In genomic region chr14:93950948-93951668, GRCh38 we compare ENCODE assay signal across 33 cellular contexts. TPM values are rescaled to one million over a fixed set of nuclear protein-coding genes. Genes with fewer than 3 reads are reported as not detected.
A peak's percentile ranks its signal among the peaks of the same experiment; 100 is the strongest.
DNase-seq lines count a peak whose midpoint lies in the region; TF ChIP-seq lines count a peak whose summit lies in the region.
"Had no signal": no experiment of that assay in that cellular context is flagged by ENCODE, and none has a peak within 500 bp of the region (broad histone marks: within the 10 kb centered on the region; RNA-seq: fewer than 3 reads in every experiment).

No MANE protein-coding gene starts in this region.

- POLR2A ChIA-PET in A673 (lab: Charles Lee; ENCODE audit: low non-redundant PET): no interaction called here
- POLR2A ChIA-PET in activated CD4-positive, alpha-beta memory T cell treated with anti-CD3 and anti-CD28 coated beads for 36 hours (lab: Charles Lee): interaction anchor here (1.0 to 15.8 kb wide), 4 partner anchors 10 to 50 kb away, joined by 3 to 447 read pairs (median 6); partner anchors contain the start of gene ASB2

- H2AK5ac ChIP-seq in trophoblast cell (ENCODE audit: low read length): no peak overlapping the region

- H3K9ac ChIP-seq in trophoblast cell (ENCODE audit: low read length): no peak overlapping the region

- H3K36me3 Mint-ChIP-seq in activated CD4-positive, alpha-beta T cell treated with anti-CD3 and anti-CD28 coated beads, Interleukin-2, amount 10 ng/mL, durations not matched to agents 24 days and 14 days (ENCODE audit: low read depth): peaks cover 50% of the 10 kb centered on the region
- peaks cover 48% of the 10 kb centered on the region for H3K36me3 Mint-ChIP-seq in activated CD4-positive, alpha-beta memory T cell treated with anti-CD3 and anti-CD28 coated beads for 36 hours
- H3K36me3 Mint-ChIP-seq: T-cell had no signal

- H3K4me3 Mint-ChIP-seq in activated CD4-positive, alpha-beta T cell treated with anti-CD3 and anti-CD28 coated beads, Interleukin-2, amount 10 ng/mL, durations not matched to agents 24 days and 14 days: no peak overlapping the region
- no peak overlapping the region for H3K4me3 Mint-ChIP-seq in activated CD4-positive, alpha-beta memory T cell treated with anti-CD3 and anti-CD28 coated beads for 36 hours
- H3K4me3 Mint-ChIP-seq: activated CD8-positive, alpha-beta T cell treated with anti-CD3 and anti-CD28 coated beads for 36 hours; activated naive CD4-positive, alpha-beta T cell treated with anti-CD3 and anti-CD28 coated beads for 36 hours; IgD-negative memory B cell; nephron progenitor cell; T-cell had no signal

- no peak overlapping the region for H2BK5ac ChIP-seq in trophoblast cell (ENCODE audit: low read depth, low read length, poor library complexity)

- no peaks in the 10 kb centered on the region for H3K27me3 Mint-ChIP-seq in activated CD4-positive, alpha-beta T cell treated with anti-CD3 and anti-CD28 coated beads, Interleukin-2, amount 10 ng/mL, durations not matched to agents 24 days and 14 days
- no peaks in the 10 kb centered on the region for H3K27me3 Mint-ChIP-seq in activated CD4-positive, alpha-beta memory T cell treated with anti-CD3 and anti-CD28 coated beads for 36 hours
- H3K27me3 Mint-ChIP-seq: activated CD8-positive, alpha-beta T cell treated with anti-CD3 and anti-CD28 coated beads for 36 hours; IgD-negative memory B cell; T-cell had no signal

- no peaks in the 10 kb centered on the region for H3K9me3 ChIP-seq in A673 (ENCODE audit: low read depth, low read length, poor library complexity, severe bottlenecking)
- no peaks in the 10 kb centered on the region for H3K9me3 ChIP-seq in ascending aorta
- peaks cover 5% of the 10 kb centered on the region for H3K9me3 ChIP-seq in trophoblast cell (ENCODE audit: insufficient read depth, low read depth, low read length)
- H3K9me3 ChIP-seq: breast epithelium, mucosa of descending colon had no signal

- no peak overlapping the region for H4K91ac ChIP-seq in trophoblast cell (ENCODE audit: low read depth, low read length)

- H3K18ac ChIP-seq in trophoblast cell (ENCODE audit: low read length): no peak overlapping the region

- no peak overlapping the region for H4K8ac ChIP-seq in trophoblast cell (ENCODE audit: low read depth, low read length)

- no peak overlapping the region for H3K4ac ChIP-seq in trophoblast cell (ENCODE audit: low read depth, low read length)

- BruUV-seq in A673 (replicated peaks; lab: Mats Ljungman, UMichigan): no TSS peak

- H3K27ac ChIP-seq in A673 (ENCODE audit: low read depth, low read length, poor library complexity, severe bottlenecking) (no peak overlapping the region), ascending aorta (peak overlapping the region in 1 of 2 donors; percentile 24), trophoblast cell (ENCODE audit: low read depth, low read length) (no peak overlapping the region)
- H3K27ac ChIP-seq: breast epithelium, RWPE1 had no signal

- no peak overlapping the region for H3K14ac ChIP-seq in trophoblast cell (ENCODE audit: low read length)

- intact Hi-C loops in activated CD4-positive, alpha-beta T cell treated with anti-CD3 and anti-CD28 coated beads, Interleukin-2, amount 10 ng/mL, durations not matched to agents 24 days and 14 days (cut with micrococcal nuclease): loop anchor here (1.0 kb wide), 1 partner anchor 12 kb away; no protein-coding TSS in a partner anchor
- intact Hi-C loops in A673 (cut with micrococcal nuclease; ENCODE audit: unreplicated experiment): no loop called here
- intact Hi-C loops in activated CD4-positive, alpha-beta memory T cell treated with anti-CD3 and anti-CD28 coated beads for 36 hours (cut with micrococcal nuclease): loop anchor here (10.0 kb wide), 1 partner anchor 746 kb away; the partner anchor contains the start of genes GON7 and UBR7
- intact Hi-C loops in ascending aorta (cut with DNase I): no loop called here

- no peak overlapping the region for H4K12ac ChIP-seq in trophoblast cell (ENCODE audit: low read depth, low read length)

- no peaks in the 10 kb centered on the region for H3K9me3 Mint-ChIP-seq in activated CD4-positive, alpha-beta T cell treated with anti-CD3 and anti-CD28 coated beads, Interleukin-2, amount 10 ng/mL, durations not matched to agents 24 days and 14 days
- H3K9me3 Mint-ChIP-seq in activated CD4-positive, alpha-beta memory T cell treated with anti-CD3 and anti-CD28 coated beads for 36 hours: no peaks in the 10 kb centered on the region
- H3K9me3 Mint-ChIP-seq: activated CD8-positive, alpha-beta T cell treated with anti-CD3 and anti-CD28 coated beads for 36 hours; activated naive CD4-positive, alpha-beta T cell treated with anti-CD3 and anti-CD28 coated beads for 36 hours; IgD-negative memory B cell; nephron progenitor cell; T-cell had no signal

- H3K27me3 ChIP-seq in A673 (replicated peaks; ENCODE audit: insufficient read depth, low read depth, low read length, poor library complexity) (no peaks in the 10 kb centered on the region), ascending aorta (no peaks in the 10 kb centered on the region), trophoblast cell (ENCODE audit: insufficient read depth, low read length) (no peaks in the 10 kb centered on the region)
- H3K27me3 ChIP-seq: breast epithelium had no signal

- TF ChIP-seq CTCF in A673 (conservative IDR thresholded peaks at IDR 0.05; ENCODE audit: low read depth, low read length) (no peak), fibroblast of mammary gland (conservative IDR thresholded peaks at IDR 0.05; ENCODE audit: control insufficient read depth, insufficient read depth, low read depth, low read length) (no peak), ascending aorta (IDR thresholded peaks at IDR 0.05) (no peak)

- no peak overlapping the region for H3K4me2 ChIP-seq in trophoblast cell (ENCODE audit: low read length)
- H3K4me2 ChIP-seq: smooth muscle cell had no signal

- no peak overlapping the region for H2BK12ac ChIP-seq in trophoblast cell (ENCODE audit: low read length)

- CTCF ChIA-PET in A673 (lab: Charles Lee): no interaction called here
- CTCF ChIA-PET in activated CD4-positive, alpha-beta memory T cell treated with anti-CD3 and anti-CD28 coated beads for 36 hours (lab: Charles Lee): interaction anchor here (1.0 to 19.1 kb wide), 7 partner anchors 11 to 77 kb away, joined by 3 to 318 read pairs (median 5); no protein-coding TSS in a partner anchor

- no peak overlapping the region for H3K23ac ChIP-seq in trophoblast cell (ENCODE audit: low read length)

- no peaks in the 10 kb centered on the region for H3K79me2 ChIP-seq in trophoblast cell (ENCODE audit: control insufficient read depth, insufficient read depth, low read length, poor library complexity)

- no peak overlapping the region for H2BK120ac ChIP-seq in trophoblast cell (ENCODE audit: insufficient read depth, low read length, poor library complexity)

- H3K36me3 ChIP-seq in A673 (ENCODE audit: insufficient read depth, low read length, poor library complexity, severe bottlenecking): no peaks in the 10 kb centered on the region
- H3K36me3 ChIP-seq in ascending aorta: peaks cover 62 to 72% of the 10 kb centered on the region in 2 donors
- no peaks in the 10 kb centered on the region for H3K36me3 ChIP-seq in trophoblast cell (ENCODE audit: control insufficient read depth in 1 of 2, insufficient read depth in 2 of 2, low read length in 2 of 2)
- H3K36me3 ChIP-seq: breast epithelium had no signal

- peaks cover 54% of the 10 kb centered on the region for H3K4me1 Mint-ChIP-seq in activated CD4-positive, alpha-beta T cell treated with anti-CD3 and anti-CD28 coated beads, Interleukin-2, amount 10 ng/mL, durations not matched to agents 24 days and 14 days
- H3K4me1 Mint-ChIP-seq in activated CD4-positive, alpha-beta memory T cell treated with anti-CD3 and anti-CD28 coated beads for 36 hours (ENCODE audit: low read depth): peaks cover 56% of the 10 kb centered on the region

- H3K79me1 ChIP-seq in trophoblast cell (ENCODE audit: low read length): no peaks in the 10 kb centered on the region

- H3K4me1 ChIP-seq in A673 (ENCODE audit: insufficient read depth, low read length, poor library complexity, severe bottlenecking) (no peaks in the 10 kb centered on the region), ascending aorta (peaks cover under 1 to 11% of the 10 kb centered on the region in 2 donors), trophoblast cell (ENCODE audit: control insufficient read depth in 1 of 2, insufficient read depth in 2 of 2, low read length in 2 of 2) (peaks cover 2 to 16% of the 10 kb centered on the region in 2 experiments)
- H3K4me1 ChIP-seq: breast epithelium had no signal

- WGBS in trophoblast cell (ENCODE audit: extremely low coverage, insufficient coverage, insufficient read length): no CpG with 5 or more reads among the region's 20 CpGs

- no peak overlapping the region for H2AFZ ChIP-seq in trophoblast cell (ENCODE audit: insufficient read depth, low read length, poor library complexity)

- DNase-seq in activated CD4-positive, alpha-beta T cell treated with anti-CD3 and anti-CD28 coated beads, Interleukin-2, amount 10 ng/mL, durations not matched to agents 24 days and 14 days: no peak
- DNase-seq in activated CD4-positive, alpha-beta T cell treated with anti-CD3 and anti-CD28 coated beads for 4 hours: no peak
- peak; percentile 33 for DNase-seq in A673 (ENCODE audit: low spot score)
- DNase-seq in activated CD4-positive, alpha-beta memory T cell treated with anti-CD3 and anti-CD28 coated beads for 36 hours: no peak
- peak; percentile 14 for DNase-seq in fibroblast of mammary gland (ENCODE audit: low read depth)
- no peak for DNase-seq in OCI-M2 (lab: John Stamatoyannopoulos, UW; ENCODE audit: unreplicated experiment)
- DNase-seq in ascending aorta (ENCODE audit: low spot score in 2 of 2): no peak
- no peak for DNase-seq in trophoblast cell
- DNase-seq: activated CD4-positive, CD25-positive, alpha-beta regulatory T cell; activated CD8-positive, alpha-beta T cell treated with anti-CD3 and anti-CD28 coated beads for 36 hours; activated naive CD4-positive, alpha-beta T cell treated with anti-CD3 and anti-CD28 coated beads for 36 hours; amygdala; GDM1; hippocampal formation; NCI-H1048; NCI-H2107; NCI-H345; NCI-H774; nephron progenitor cell; stimulated activated naive CD4-positive, alpha-beta T cell treated with Interleukin-2 at 50 U/mL for 16 hours; T-cell had no signal

- no peak overlapping the region for H3K4me3 ChIP-seq in A673 (ENCODE audit: low read depth, low read length, poor library complexity, severe bottlenecking)
- no peak overlapping the region for H3K4me3 ChIP-seq in fibroblast of mammary gland (ENCODE audit: control insufficient read depth, low read depth, low read length)
- H3K4me3 ChIP-seq in ascending aorta: no peak overlapping the region
- H3K4me3 ChIP-seq in trophoblast cell (ENCODE audit: low read depth, low read length): no peak overlapping the region
- H3K4me3 ChIP-seq: breast epithelium, mucosa of descending colon, smooth muscle cell had no signal

- H3K27ac Mint-ChIP-seq in activated CD4-positive, alpha-beta T cell treated with anti-CD3 and anti-CD28 coated beads, Interleukin-2, amount 10 ng/mL, durations not matched to agents 24 days and 14 days: peak overlapping the region; percentile 55
- H3K27ac Mint-ChIP-seq in activated CD4-positive, alpha-beta memory T cell treated with anti-CD3 and anti-CD28 coated beads for 36 hours: peak overlapping the region; percentile 56
- H3K27ac Mint-ChIP-seq: activated CD8-positive, alpha-beta T cell treated with anti-CD3 and anti-CD28 coated beads for 36 hours; activated naive CD4-positive, alpha-beta T cell treated with anti-CD3 and anti-CD28 coated beads for 36 hours; nephron progenitor cell; T-cell had no signal

RNA-seq across cellular contexts. Expression of gene FAM181A, which starts 24.0 kb away (rescaled TPM):
- not detected in 2 replicates for total RNA-seq in activated CD4-positive, alpha-beta T cell treated with anti-CD3 and anti-CD28 coated beads, Interleukin-2, amount 10 ng/mL, durations not matched to agents 24 days and 14 days
- total RNA-seq in A673 (2021) (not detected in 2 replicates), ascending aorta (not detected)
- not detected for total RNA-seq in activated CD4-positive, alpha-beta memory T cell treated with anti-CD3 and anti-CD28 coated beads for 36 hours
- polyA plus RNA-seq in trophoblast cell (2013): 0.04 TPM in 1 of 2 replicates, not detected in the other
- total RNA-seq: A172; activated CD8-positive, alpha-beta T cell treated with anti-CD3 and anti-CD28 coated beads for 36 hours; activated naive CD4-positive, alpha-beta T cell treated with anti-CD3 and anti-CD28 coated beads for 36 hours; breast epithelium; fibroblast of lung; lung microvascular endothelial cell; mucosa of descending colon; osteocyte; SK-MEL-5; smooth muscle cell; T-cell; ureter had no signal
- polyA plus RNA-seq: fibroblast of lung, IgD-negative memory B cell, smooth muscle cell had no signal

RNA-seq across cellular contexts. Expression of gene ASB2, which starts 25.3 kb away (rescaled TPM):
- total RNA-seq in activated CD4-positive, alpha-beta T cell treated with anti-CD3 and anti-CD28 coated beads, Interleukin-2, amount 10 ng/mL, durations not matched to agents 24 days and 14 days: 21.1 and 21.6 TPM in 2 replicates
- not detected in 2 replicates for total RNA-seq in A673 (2021)
- 10 to 100 TPM; 40.6 to 44.6 TPM for total RNA-seq in activated CD4-positive, alpha-beta memory T cell treated with anti-CD3 and anti-CD28 coated beads for 36 hours
- 58.6 TPM for total RNA-seq in ascending aorta
- polyA plus RNA-seq in trophoblast cell (2013): 0.83 and 1.3 TPM in 2 replicates
- total RNA-seq: A172, lung microvascular endothelial cell, temporal lobe had no signal
- polyA plus RNA-seq: smooth muscle cell had no signal

RNA-seq across cellular contexts. Expression of gene CCDC197, which starts 46.0 kb away (rescaled TPM):
- total RNA-seq in activated CD4-positive, alpha-beta T cell treated with anti-CD3 and anti-CD28 coated beads, Interleukin-2, amount 10 ng/mL, durations not matched to agents 24 days and 14 days: not detected in 2 replicates
- total RNA-seq in A673 (2021) (not detected in 2 replicates), ascending aorta (not detected)
- total RNA-seq in activated CD4-positive, alpha-beta memory T cell treated with anti-CD3 and anti-CD28 coated beads for 36 hours: under 1 TPM; 0.44 to 0.69 TPM
- polyA plus RNA-seq in trophoblast cell (2013): 0.03 TPM in 1 of 2 replicates, not detected in the other
- total RNA-seq: A172; activated CD8-positive, alpha-beta T cell treated with anti-CD3 and anti-CD28 coated beads for 36 hours; activated naive CD4-positive, alpha-beta T cell treated with anti-CD3 and anti-CD28 coated beads for 36 hours; breast epithelium; fibroblast of lung; lung microvascular endothelial cell; mucosa of descending colon; osteocyte; SK-MEL-5; smooth muscle cell; T-cell; temporal lobe; ureter had no signal
- polyA plus RNA-seq: fibroblast of lung, IgD-negative memory B cell, smooth muscle cell had no signal

Comparison
In these comparisons a context has a peak if more than half of its experiments do, and no peak if none do; other contexts are left out.
1. DNase-seq: peak in A673 (single experiment) and fibroblast of mammary gland (single experiment); none in activated CD4-positive, alpha-beta T cell treated with anti-CD3 and anti-CD28 coated beads, Interleukin-2, amount 10 ng/mL, durations not matched to agents 24 days and 14 days (single experiment), activated CD4-positive, alpha-beta T cell treated with anti-CD3 and anti-CD28 coated beads for 4 hours (0 of 2), activated CD4-positive, alpha-beta memory T cell treated with anti-CD3 and anti-CD28 coated beads for 36 hours (single experiment), OCI-M2 (single experiment), ascending aorta (0 of 2) and trophoblast cell (0 of 2).
2. RNA of gene ASB2, which starts 25.3 kb away (total RNA-seq): 58.6 TPM in ascending aorta (single experiment), 40.6 to 44.6 TPM in activated CD4-positive, alpha-beta memory T cell treated with anti-CD3 and anti-CD28 coated beads for 36 hours and 21.1 to 21.6 TPM in activated CD4-positive, alpha-beta T cell treated with anti-CD3 and anti-CD28 coated beads, Interleukin-2, amount 10 ng/mL, durations not matched to agents 24 days and 14 days; not detected in A673; every median in the first group is over 10 times any median in the second.
3. intact Hi-C loops: an anchor here in activated CD4-positive, alpha-beta T cell treated with anti-CD3 and anti-CD28 coated beads, Interleukin-2, amount 10 ng/mL, durations not matched to agents 24 days and 14 days (1.0 kb wide) and activated CD4-positive, alpha-beta memory T cell treated with anti-CD3 and anti-CD28 coated beads for 36 hours (10.0 kb wide); none called in A673 and ascending aorta.